8 cellular contexts compared by ENCODE assay signal in the genomic region with DNA sequence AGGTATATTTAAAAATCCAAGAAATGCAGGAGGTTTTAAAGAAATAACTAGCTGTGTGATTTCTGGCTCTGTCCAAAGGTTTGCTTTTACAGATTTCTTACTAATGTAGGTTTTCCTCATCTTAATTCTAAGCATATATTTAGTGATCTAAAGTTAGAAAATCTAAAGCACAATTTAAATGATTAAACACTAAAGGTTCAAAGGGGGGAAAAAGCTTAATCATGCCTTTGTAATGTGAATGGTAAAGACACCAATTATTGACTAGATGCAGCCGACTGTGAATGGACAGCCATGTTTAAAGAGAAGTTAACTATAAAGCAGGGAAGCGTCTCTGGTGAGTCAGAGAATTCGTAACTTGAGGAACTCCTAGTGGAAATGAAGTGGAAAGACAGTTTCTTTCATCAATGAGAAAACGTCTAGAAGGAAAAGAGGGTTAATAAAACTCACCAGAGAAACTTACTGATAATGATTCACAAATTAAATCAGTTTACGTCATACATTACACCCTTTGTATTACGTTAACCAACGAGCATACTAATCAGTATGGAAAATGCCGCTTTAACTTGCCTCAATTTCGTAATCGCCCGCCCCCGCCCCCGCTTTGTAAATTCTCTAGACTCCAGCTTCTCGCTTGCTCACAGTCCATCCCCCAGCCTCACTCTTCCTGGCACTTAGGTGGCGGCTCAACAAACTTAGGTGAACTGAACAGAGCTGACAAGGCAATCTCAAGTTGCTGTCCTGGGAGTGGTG.
A peak's percentile ranks its signal among the peaks of the same experiment; 100 is the strongest.
DNase-seq lines count a peak whose midpoint lies in the region; ATAC-seq and FAIRE-seq lines count a peak whose summit lies in the region.

No MANE protein-coding gene starts in this region.

- H3K27me3 ChIP-seq in layer of hippocampus (ENCODE audit: control insufficient read depth, insufficient read depth, low read length) = no peaks in the 10 kb centered on the region

- peak overlapping the region; percentile 99 for H3K27ac ChIP-seq in layer of hippocampus (ENCODE audit: low read depth, low read length)

- ATAC-seq in GM18502 (IDR thresholded peaks at IDR 0.05; ENCODE audit: poor library complexity, unreplicated experiment) = no peak

- peak; percentile 18 for FAIRE-seq in colon (lab: Jason Lieb, UNC)

- DNase-seq in activated CD4-positive, CD25-positive, alpha-beta regulatory T cell (lab: John Stamatoyannopoulos, UW) = peak; percentile 49 to 59 (median 54)
- no peak for DNase-seq in activated CD4-positive, CD25-positive, alpha-beta regulatory T cell treated with anti-CD3 and anti-CD28 coated beads, Interleukin-2, amount 50 U/mL, for 72 hours
- DNase-seq in NCI-H146 treated with DMSO at 0.1 percent for 48 hours (lab: John Stamatoyannopoulos, UW; ENCODE audit: unreplicated experiment) = peak; percentile 63
- DNase-seq in T-helper 22 cell (ENCODE audit: low read depth) = peak; percentile 67
- DNase-seq in stimulated activated CD4-positive, alpha-beta T cell treated with anti-CD3 and anti-CD28 coated beads, Interleukin-2, amount 100 ng/mL, for 4 hours (ENCODE audit: low read depth) = peak; percentile 65
